In genomic region chr5:113510836-113511451, GRCh38 we compare ENCODE assay signal across 8 cellular contexts. TPM values are rescaled to one million over a fixed set of nuclear protein-coding genes. Genes with fewer than 3 reads are reported as not detected.
DNase-seq lines count a peak whose midpoint lies in the region; ATAC-seq and TF ChIP-seq lines count a peak whose summit lies in the region.

No MANE protein-coding gene starts in this region.

- TF ChIP-seq CTCF in BJ (IDR thresholded peaks at IDR 0.05; ENCODE audit: insufficient read depth, low read depth, low read length), result peak; percentile 43

- H3K4me3 ChIP-seq in BJ (ENCODE audit: low read depth, low read length), result no peak overlapping the region

- no peaks in the 10 kb centered on the region for H3K27me3 ChIP-seq in BJ (ENCODE audit: control insufficient read depth, insufficient read depth, low read length)

- DNase-seq in BJ (ENCODE audit: low read depth) (no peak), HCEC 1CT (peak; percentile 65), RPMI7951 (ENCODE audit: low read depth) (peak; percentile 44), glomerular visceral epithelial cell (ENCODE audit: extremely low spot score) (peak; percentile 47), amniotic stem cell (lab: John Stamatoyannopoulos, UW) (no peak)

- ATAC-seq in HG02798 (IDR thresholded peaks at IDR 0.05; ENCODE audit: poor library complexity, unreplicated experiment) (no peak), HG03135 (IDR thresholded peaks at IDR 0.05; ENCODE audit: unreplicated experiment) (no peak), HG03460 (IDR thresholded peaks at IDR 0.05; ENCODE audit: unreplicated experiment) (no peak)

- POLR2A ChIA-PET in BJ (lab: Charles Lee), result no interaction called here

- no peaks in the 10 kb centered on the region for H3K36me3 ChIP-seq in BJ (ENCODE audit: control insufficient read depth, insufficient read depth, low read length)

- CTCF ChIA-PET in BJ (lab: Yijun Ruan, JAX), result interaction anchor here (0.6 to 5.1 kb wide), 12 partner anchors 15 to 517 kb away, joined by 3 to 60 read pairs (median 6); no protein-coding TSS in a partner anchor

RNA-seq across cellular contexts. Expression of gene YTHDC2, which starts 2.5 kb away (rescaled TPM):
- polyA plus RNA-seq in BJ (2011; rRNA removed), result 2.5 and 6.9 TPM in 2 replicates
- 7.3 and 8.7 TPM in 2 replicates for polyA minus RNA-seq in BJ (2011; rRNA and poly(A)+ RNA removed)
- 7.5 and 9.4 TPM in 2 replicates for total RNA-seq in RPMI7951 (2014; rRNA removed; shearing (Covaris generic))

RNA-seq across cellular contexts. Expression of gene MCC, which starts 22.7 kb away (rescaled TPM):
- polyA plus RNA-seq in BJ (2011; rRNA removed), result 2.3 TPM in 2 replicates
- 4.3 and 5.9 TPM in 2 replicates for polyA minus RNA-seq in BJ (2011; rRNA and poly(A)+ RNA removed)
- 10.3 and 11.3 TPM in 2 replicates for total RNA-seq in RPMI7951 (2014; rRNA removed; shearing (Covaris generic))

Comparison
In these comparisons a context has a peak if more than half of its experiments do, and no peak if none do; other contexts are left out.
1. DNase-seq: peak in HCEC 1CT (single experiment), RPMI7951 (single experiment) and glomerular visceral epithelial cell (single experiment); none in BJ (single experiment) and amniotic stem cell (single experiment).